ENCODE assay signal across 11 cellular contexts in genomic region chr1:109796484-109797305, GRCh38. TPM values are rescaled to one million over a fixed set of nuclear protein-coding genes. Genes with fewer than 3 reads are reported as not detected.
A peak's percentile ranks its signal among the peaks of the same experiment; 100 is the strongest.
DNase-seq lines count a peak whose midpoint lies in the region; TF ChIP-seq lines count a peak whose summit lies in the region.
"Had no signal": no experiment of that assay in that cellular context is flagged by ENCODE, and none has a peak within 500 bp of the region (broad histone marks: within the 10 kb centered on the region; RNA-seq: fewer than 3 reads in every experiment).

No MANE protein-coding gene starts in this region.

- peaks cover 4% of the 10 kb centered on the region for H3K36me3 Mint-ChIP-seq in activated T-helper 2 cell treated with anti-CD3 and anti-CD28 coated beads, Interferon-gamma antibody, Interleukin-2, Interleukin-4, amounts not matched to agents 10 μg/mL and 5 μg/mL and 100 μg/mL, durations not matched to agents 14 hours and 24 hours and 36 hours (ENCODE audit: low read depth)

- TF ChIP-seq CTCF in foreskin fibroblast (IDR thresholded peaks at IDR 0.05; ENCODE audit: low read depth, low read length) (no peak), tibial artery (IDR thresholded peaks at IDR 0.05) (no peak)

- H3K4me3 Mint-ChIP-seq in activated T-helper 2 cell treated with anti-CD3 and anti-CD28 coated beads, Interferon-gamma antibody, Interleukin-2, Interleukin-4, amounts not matched to agents 10 μg/mL and 5 μg/mL and 100 μg/mL, durations not matched to agents 14 hours and 24 hours and 36 hours (ENCODE audit: low read depth), result peak overlapping the region; percentile 10

- no peaks in the 10 kb centered on the region for H3K36me3 ChIP-seq in tibial artery
- H3K36me3 ChIP-seq: lower lobe of right lung had no signal

- H3K4me3 ChIP-seq in foreskin fibroblast (ENCODE audit: low read depth in 1 of 2, low read length in 2 of 2) (no peak overlapping the region), tibial artery (no peak overlapping the region)
- H3K4me3 ChIP-seq: lower lobe of right lung had no signal

- peaks cover 0 to 35% (median 23%) of the 10 kb centered on the region in 4 donors for H3K4me1 ChIP-seq in tibial artery

- peak overlapping the region; percentile 91 for H3K27ac Mint-ChIP-seq in activated T-helper 2 cell treated with anti-CD3 and anti-CD28 coated beads, Interferon-gamma antibody, Interleukin-2, Interleukin-4, amounts not matched to agents 10 μg/mL and 5 μg/mL and 100 μg/mL, durations not matched to agents 14 hours and 24 hours and 36 hours

- no peaks in the 10 kb centered on the region for H3K27me3 Mint-ChIP-seq in activated T-helper 2 cell treated with anti-CD3 and anti-CD28 coated beads, Interferon-gamma antibody, Interleukin-2, Interleukin-4, amounts not matched to agents 10 μg/mL and 5 μg/mL and 100 μg/mL, durations not matched to agents 14 hours and 24 hours and 36 hours (ENCODE audit: low read depth)

- no peaks in the 10 kb centered on the region for H3K9me3 ChIP-seq in tibial artery
- H3K9me3 ChIP-seq: lower lobe of right lung had no signal

- H3K9me3 Mint-ChIP-seq in activated T-helper 2 cell treated with anti-CD3 and anti-CD28 coated beads, Interferon-gamma antibody, Interleukin-2, Interleukin-4, amounts not matched to agents 10 μg/mL and 5 μg/mL and 100 μg/mL, durations not matched to agents 14 hours and 24 hours and 36 hours, result no peaks in the 10 kb centered on the region

- no peaks in the 10 kb centered on the region for H3K27me3 ChIP-seq in tibial artery

- peak; percentile 19 for DNase-seq in activated effector memory CD4-positive, alpha-beta T cell treated with anti-CD3 and anti-CD28 coated beads, Interleukin-2, amount 50 U/mL, for 16 hours
- DNase-seq in activated effector memory CD4-positive, alpha-beta T cell treated with Interleukin-2 at 50 U/mL for 16 hours, result no peak
- DNase-seq in activated T-helper 2 cell treated with anti-CD3 and anti-CD28 coated beads, Interferon-gamma antibody, Interleukin-2, Interleukin-4, amounts not matched to agents 10 μg/mL and 5 μg/mL and 100 μg/mL, durations not matched to agents 14 hours and 24 hours and 36 hours (ENCODE audit: low spot score), result no peak
- peak; percentile 36 to 49 for DNase-seq in foreskin fibroblast
- peak in 1 of 2 donors; percentile 51 for DNase-seq in tibial artery
- no peak for DNase-seq in NK-92 (lab: John Stamatoyannopoulos, UW; ENCODE audit: unreplicated experiment)
- DNase-seq in NCI-H345 treated with DMSO at 0.1 percent for 48 hours (lab: John Stamatoyannopoulos, UW; ENCODE audit: unreplicated experiment), result no peak
- DNase-seq in OCI-M2 (lab: John Stamatoyannopoulos, UW; ENCODE audit: unreplicated experiment), result no peak
- DNase-seq: NCI-H1105 treated with DMSO at 0.1 percent for 48 hours; stimulated activated CD4-positive, alpha-beta T cell treated with anti-CD3 and anti-CD28 coated beads, Interleukin-15, amount 100 ng/mL, for 24 hours had no signal

- intact Hi-C loops in activated T-helper 2 cell treated with anti-CD3 and anti-CD28 coated beads, Interferon-gamma antibody, Interleukin-2, Interleukin-4, amounts not matched to agents 10 μg/mL and 5 μg/mL and 100 μg/mL, durations not matched to agents 14 hours and 24 hours and 36 hours (cut with micrococcal nuclease), result no loop called here
- intact Hi-C loops in tibial artery (cut with DNase I; ENCODE audit: low total_unique reads), result loop anchor here (10.0 kb wide), 1 partner anchor 118 kb away; the partner anchor contains the start of gene CSF1

- peaks cover 74% of the 10 kb centered on the region for H3K4me1 Mint-ChIP-seq in activated T-helper 2 cell treated with anti-CD3 and anti-CD28 coated beads, Interferon-gamma antibody, Interleukin-2, Interleukin-4, amounts not matched to agents 10 μg/mL and 5 μg/mL and 100 μg/mL, durations not matched to agents 14 hours and 24 hours and 36 hours (ENCODE audit: low read depth)

- peak overlapping the region; percentile 5 to 31 for H3K27ac ChIP-seq in tibial artery
- H3K27ac ChIP-seq: lower lobe of right lung had no signal

RNA-seq across cellular contexts. Expression of gene EPS8L3, which starts 33.0 kb away (rescaled TPM):
- not detected in 2 replicates for total RNA-seq in activated T-helper 2 cell treated with anti-CD3 and anti-CD28 coated beads, Interferon-gamma antibody, Interleukin-2, Interleukin-4, amounts not matched to agents 10 μg/mL and 5 μg/mL and 100 μg/mL, durations not matched to agents 14 hours and 24 hours and 36 hours
- total RNA-seq: lower lobe of right lung had no signal

RNA-seq across cellular contexts. Expression of gene GSTM3, which starts 55.9 kb away (rescaled TPM):
- 11.2 and 13.6 TPM in 2 replicates for total RNA-seq in activated T-helper 2 cell treated with anti-CD3 and anti-CD28 coated beads, Interferon-gamma antibody, Interleukin-2, Interleukin-4, amounts not matched to agents 10 μg/mL and 5 μg/mL and 100 μg/mL, durations not matched to agents 14 hours and 24 hours and 36 hours

Comparison
In these comparisons a context has a peak if more than half of its experiments do, and no peak if none do; other contexts are left out.
1. DNase-seq: peak in activated effector memory CD4-positive, alpha-beta T cell treated with anti-CD3 and anti-CD28 coated beads, Interleukin-2, amount 50 U/mL, for 16 hours (single experiment) and foreskin fibroblast (2 of 2); none in activated effector memory CD4-positive, alpha-beta T cell treated with Interleukin-2 at 50 U/mL for 16 hours (single experiment), activated T-helper 2 cell treated with anti-CD3 and anti-CD28 coated beads, Interferon-gamma antibody, Interleukin-2, Interleukin-4, amounts not matched to agents 10 μg/mL and 5 μg/mL and 100 μg/mL, durations not matched to agents 14 hours and 24 hours and 36 hours (single experiment), NK-92 (single experiment), NCI-H345 treated with DMSO at 0.1 percent for 48 hours (single experiment) and OCI-M2 (single experiment).